ENCODE assay signal across 26 cellular contexts in the genomic region with DNA sequence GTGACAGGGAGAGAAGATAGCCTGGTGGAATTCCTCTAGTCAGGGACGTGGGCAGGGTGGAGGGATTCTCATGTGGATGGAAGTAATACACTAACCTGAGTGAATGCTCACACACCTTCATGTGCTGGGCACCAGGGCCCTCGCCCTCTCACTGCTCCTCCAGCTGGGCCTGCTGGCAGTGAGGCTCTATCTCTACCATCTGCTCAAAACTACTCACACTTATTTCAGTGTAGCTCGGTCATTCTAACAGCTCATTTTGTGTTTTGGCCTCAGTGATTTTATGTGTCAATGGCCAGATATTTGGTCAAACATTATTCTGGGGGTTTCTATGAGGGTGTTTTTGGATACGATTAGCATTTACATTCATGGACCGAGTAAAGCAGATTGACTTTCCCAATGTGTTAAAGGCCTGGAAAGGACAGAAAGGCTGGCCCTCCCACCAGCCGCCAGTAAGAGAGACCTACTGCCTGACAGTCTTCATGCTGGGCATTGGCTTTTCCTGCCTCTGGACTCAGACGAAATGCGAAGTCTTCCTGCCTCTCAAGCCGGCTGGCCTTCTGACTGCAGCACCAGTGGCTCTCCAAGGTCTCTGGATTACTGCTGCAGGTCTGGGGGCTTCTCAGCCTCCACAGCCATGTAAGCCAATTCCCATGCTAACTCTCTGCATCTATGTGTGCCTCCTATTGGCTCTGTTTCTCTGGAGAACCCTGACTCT.
"Had no signal": no experiment of that assay in that cellular context is flagged by ENCODE, and none has a peak within 500 bp of the region (broad histone marks: within the 10 kb centered on the region; RNA-seq: fewer than 3 reads in every experiment).

No MANE protein-coding gene starts in this region.

- H3K4me2 ChIP-seq: hepatocyte, smooth muscle cell had no signal

- H3K36me3 Mint-ChIP-seq: naive thymus-derived CD4-positive, alpha-beta T cell; natural killer cell treated with Interleukin-12 subunit alpha and Interleukin-12 subunit beta and Interleukin-15 and Interleukin-18, amount 100 ng/mL, for 72 hours; stimulated activated memory B cell treated with anti-CD40 and anti-IgM and Interleukin-4, amounts not matched to agents 10 μg/mL and 1 μg/mL and 100 μg/mL, for 72 hours; type B pancreatic cell had no signal

- H3K27me3 Mint-ChIP-seq: stimulated activated memory B cell treated with anti-CD40 and anti-IgM and Interleukin-4, amounts not matched to agents 10 μg/mL and 1 μg/mL and 100 μg/mL, for 72 hours had no signal

- H2AFZ ChIP-seq: hepatocyte had no signal

- DNase-seq: heart right ventricle; islet precursor cell; left ventricle myocardium inferior; midbrain; mucosa of descending colon; naive thymus-derived CD4-positive, alpha-beta T cell; nucleus accumbens; pancreas; posterior cingulate gyrus; psoas muscle; right lobe of liver; stimulated activated CD4-positive, alpha-beta T cell treated with anti-CD3 and anti-CD28 coated beads, Interleukin-1b, Interleukin-23, amount 100 ng/mL, for 48 hours; stimulated activated CD4-positive, alpha-beta T cell treated with anti-CD3 and anti-CD28 coated beads, Interleukin-2, amount 100 ng/mL, for 48 hours; stimulated activated CD4-positive, alpha-beta T cell treated with anti-CD3 and anti-CD28 coated beads, Interleukin-4, amount 100 ng/mL, for 4 hours; stimulated activated CD8-positive, alpha-beta memory T cell treated with anti-CD3 and anti-CD28 coated beads, Interleukin-4, amount 100 ng/mL, for 48 hours; stimulated activated naive CD4-positive, alpha-beta T cell treated with Interleukin-2 at 50 U/mL for 16 hours; stimulated activated naive CD8-positive, alpha-beta T cell treated with anti-CD3 and anti-CD28 coated beads, Interleukin-15, amount 100 ng/mL, for 72 hours; substantia nigra had no signal

- H3K9me3 Mint-ChIP-seq: naive thymus-derived CD4-positive, alpha-beta T cell; natural killer cell treated with Interleukin-12 subunit alpha and Interleukin-12 subunit beta and Interleukin-15 and Interleukin-18, amount 100 ng/mL, for 72 hours; stimulated activated memory B cell treated with anti-CD40 and anti-IgM and Interleukin-4, amounts not matched to agents 10 μg/mL and 1 μg/mL and 100 μg/mL, for 72 hours; stimulated activated naive CD8-positive, alpha-beta T cell treated with anti-CD3 and anti-CD28 coated beads, Interleukin-15, amount 100 ng/mL, for 72 hours; type B pancreatic cell had no signal

- H3K27me3 ChIP-seq: heart right ventricle, hepatocyte, pancreas, right atrium auricular region, right lobe of liver, tibial nerve had no signal

- H3K4me3 Mint-ChIP-seq: naive thymus-derived CD4-positive, alpha-beta T cell; natural killer cell treated with Interleukin-12 subunit alpha and Interleukin-12 subunit beta and Interleukin-15 and Interleukin-18, amount 100 ng/mL, for 72 hours; stimulated activated memory B cell treated with anti-CD40 and anti-IgM and Interleukin-4, amounts not matched to agents 10 μg/mL and 1 μg/mL and 100 μg/mL, for 72 hours; stimulated activated naive CD8-positive, alpha-beta T cell treated with anti-CD3 and anti-CD28 coated beads, Interleukin-15, amount 100 ng/mL, for 72 hours; type B pancreatic cell had no signal

- H3K9me3 ChIP-seq: heart right ventricle, left ventricle myocardium inferior, mucosa of descending colon, pancreas, psoas muscle, right atrium auricular region, right lobe of liver, tibial nerve had no signal

- H3K27ac ChIP-seq: heart right ventricle, hepatocyte, left ventricle myocardium inferior, pancreas, psoas muscle, right atrium auricular region, right lobe of liver, tibial nerve had no signal

- H3K4me1 Mint-ChIP-seq: stimulated activated memory B cell treated with anti-CD40 and anti-IgM and Interleukin-4, amounts not matched to agents 10 μg/mL and 1 μg/mL and 100 μg/mL, for 72 hours had no signal

- H3K4me3 ChIP-seq: heart right ventricle, hepatocyte, left ventricle myocardium inferior, lung, mucosa of descending colon, pancreas, psoas muscle, right atrium auricular region, right lobe of liver, smooth muscle cell, tibial nerve had no signal

- H3K27ac Mint-ChIP-seq: naive thymus-derived CD4-positive, alpha-beta T cell; natural killer cell treated with Interleukin-12 subunit alpha and Interleukin-12 subunit beta and Interleukin-15 and Interleukin-18, amount 100 ng/mL, for 72 hours; stimulated activated memory B cell treated with anti-CD40 and anti-IgM and Interleukin-4, amounts not matched to agents 10 μg/mL and 1 μg/mL and 100 μg/mL, for 72 hours; stimulated activated naive CD8-positive, alpha-beta T cell treated with anti-CD3 and anti-CD28 coated beads, Interleukin-15, amount 100 ng/mL, for 72 hours; type B pancreatic cell had no signal

- H3K36me3 ChIP-seq: heart right ventricle, left ventricle myocardium inferior, pancreas, right atrium auricular region, right lobe of liver, tibial nerve had no signal

- H3K79me2 ChIP-seq: hepatocyte had no signal

- H3K4me1 ChIP-seq: psoas muscle, right lobe of liver had no signal
